Comparison of ENCODE assay signal across 1 cellular context in the genomic region with DNA sequence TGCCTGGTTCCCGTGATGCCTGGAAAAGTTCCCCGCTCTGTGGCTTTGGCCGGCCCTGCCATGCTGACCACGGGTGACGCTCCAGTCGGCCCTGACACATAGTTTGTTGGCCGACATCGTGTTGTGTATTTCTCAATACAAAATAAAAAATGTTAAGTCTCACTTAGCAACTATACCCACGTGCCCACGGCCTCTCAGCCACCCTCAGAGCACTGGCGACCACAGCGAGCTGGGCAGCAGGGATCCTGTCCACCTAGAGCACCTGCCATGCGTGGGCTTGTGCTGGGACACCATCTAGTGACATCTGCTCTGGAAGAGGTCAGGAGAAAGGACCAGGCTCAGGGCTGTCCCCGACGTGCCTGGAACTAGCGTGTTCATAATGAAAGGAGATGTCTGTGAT.
TF ChIP-seq lines count a peak whose summit lies in the region.

No MANE protein-coding gene starts in this region.

TF ChIP-seq in WTC11, 78 proteins besides CTCF, POLR2A, EP300 and RAD21 (continued from another document):
- TF ChIP-seq, protein P1, sequence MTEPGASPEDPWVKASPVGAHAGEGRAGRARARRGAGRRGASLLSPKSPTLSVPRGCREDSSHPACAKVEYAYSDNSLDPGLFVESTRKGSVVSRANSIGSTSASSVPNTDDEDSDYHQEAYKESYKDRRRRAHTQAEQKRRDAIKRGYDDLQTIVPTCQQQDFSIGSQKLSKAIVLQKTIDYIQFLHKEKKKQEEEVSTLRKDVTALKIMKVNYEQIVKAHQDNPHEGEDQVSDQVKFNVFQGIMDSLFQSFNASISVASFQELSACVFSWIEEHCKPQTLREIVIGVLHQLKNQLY (CRISPR knock-in tag; IDR thresholded peaks at IDR 0.05) = no peak
- TF ChIP-seq RORB (CRISPR knock-in tag; IDR thresholded peaks at IDR 0.05) (no peak), ZBTB21 (CRISPR knock-in tag; IDR thresholded peaks at IDR 0.05; ENCODE audit: borderline replicate concordance) (no peak), MYBL2 (CRISPR knock-in tag; IDR thresholded peaks at IDR 0.05) (no peak), ERG (CRISPR knock-in tag; IDR thresholded peaks at IDR 0.05) (no peak), SMAD3 (CRISPR knock-in tag; IDR thresholded peaks at IDR 0.05; ENCODE audit: borderline replicate concordance) (no peak), AFF4 (CRISPR knock-in tag; IDR thresholded peaks at IDR 0.05; ENCODE audit: borderline replicate concordance) (no peak), HMGA2 (CRISPR knock-in tag; IDR thresholded peaks at IDR 0.05) (no peak), ZSCAN18 (CRISPR knock-in tag; IDR thresholded peaks at IDR 0.05) (no peak), NFYB (CRISPR knock-in tag; conservative IDR thresholded peaks at IDR 0.05; ENCODE audit: low read depth) (no peak), TP53 (CRISPR knock-in tag; IDR thresholded peaks at IDR 0.05) (no peak), FOXP1 (CRISPR knock-in tag; IDR thresholded peaks at IDR 0.05; ENCODE audit: borderline replicate concordance) (no peak)
